In genomic region chr16:10525214-10525825, GRCh38 we compare ENCODE assay signal across 19 cellular contexts. TPM values are rescaled to one million over a fixed set of nuclear protein-coding genes. Genes with fewer than 3 reads are reported as not detected.
A peak's percentile ranks its signal among the peaks of the same experiment; 100 is the strongest.
DNase-seq lines count a peak whose midpoint lies in the region; FAIRE-seq and TF ChIP-seq lines count a peak whose summit lies in the region.
"Had no signal": no experiment of that assay in that cellular context is flagged by ENCODE, and none has a peak within 500 bp of the region (broad histone marks: within the 10 kb centered on the region; RNA-seq: fewer than 3 reads in every experiment).

No MANE protein-coding gene starts in this region.

- no peaks in the 10 kb centered on the region for H3K36me3 ChIP-seq in Caco-2 (ENCODE audit: control insufficient read depth, insufficient read depth, low read length)
- H3K36me3 ChIP-seq in prostate gland = no peaks in the 10 kb centered on the region
- H3K36me3 ChIP-seq: BE2C, HAP-1 had no signal

- peak overlapping the region; percentile 41 to 73 for H3K27ac ChIP-seq in prostate gland
- H3K27ac ChIP-seq: GM23248, HL-60 had no signal

- peaks cover 17% of the 10 kb centered on the region for H3K4me1 ChIP-seq in Caco-2
- no peaks in the 10 kb centered on the region for H3K4me1 ChIP-seq in prostate gland (replicated peaks)
- H3K4me1 ChIP-seq: BE2C, HAP-1 had no signal

- no peaks in the 10 kb centered on the region for H3K9me3 ChIP-seq in Caco-2
- no peaks in the 10 kb centered on the region for H3K9me3 ChIP-seq in prostate gland
- H3K9me3 ChIP-seq: BE2C, HAP-1 had no signal

- peaks cover 11% of the 10 kb centered on the region for H3K9me3 Mint-ChIP-seq in Caco-2 (ENCODE audit: unreplicated experiment)
- no peaks in the 10 kb centered on the region for H3K9me3 Mint-ChIP-seq in activated T-helper 2 cell treated with anti-CD3 and anti-CD28 coated beads, Interferon-gamma antibody, Interleukin-2, Interleukin-4, amounts not matched to agents 10 μg/mL and 5 μg/mL and 100 μg/mL, durations not matched to agents 14 hours and 24 hours and 36 hours

- no peaks in the 10 kb centered on the region for H3K27me3 ChIP-seq in Caco-2 (replicated peaks; ENCODE audit: control insufficient read depth, insufficient read depth, low read length)
- H3K27me3 ChIP-seq in prostate gland (replicated peaks; ENCODE audit: insufficient read depth) = no peaks in the 10 kb centered on the region
- H3K27me3 ChIP-seq: BE2C had no signal

- peak overlapping the region; percentile 90 for H3K27ac Mint-ChIP-seq in Caco-2 (ENCODE audit: unreplicated experiment)
- H3K27ac Mint-ChIP-seq in activated T-helper 2 cell treated with anti-CD3 and anti-CD28 coated beads, Interferon-gamma antibody, Interleukin-2, Interleukin-4, amounts not matched to agents 10 μg/mL and 5 μg/mL and 100 μg/mL, durations not matched to agents 14 hours and 24 hours and 36 hours = no peak overlapping the region
- H3K27ac Mint-ChIP-seq: CD4-positive, CD25-positive, alpha-beta regulatory T cell had no signal

- peak; percentile 73 to 82 for DNase-seq in Caco-2
- DNase-seq in LNCaP clone FGC (ENCODE audit: low read depth) = peak; percentile 21
- DNase-seq in islet precursor cell = peak; percentile 59
- peak; percentile 49 for DNase-seq in prostate gland (ENCODE audit: low spot score)
- no peak for DNase-seq in urothelium cell line (ENCODE audit: low spot score)
- no peak for DNase-seq in activated T-helper 2 cell treated with anti-CD3 and anti-CD28 coated beads, Interferon-gamma antibody, Interleukin-2, Interleukin-4, amounts not matched to agents 10 μg/mL and 5 μg/mL and 100 μg/mL, durations not matched to agents 14 hours and 24 hours and 36 hours (ENCODE audit: low spot score)
- DNase-seq in putamen (ENCODE audit: low spot score) = no peak
- no peak for DNase-seq in NCI-H748 treated with DMSO at 0.1 percent for 48 hours (lab: John Stamatoyannopoulos, UW)
- DNase-seq: BE2C; C1 segment of cervical spinal cord; CD4-positive, CD25-positive, alpha-beta regulatory T cell; DND-41; EL; GM23248 had no signal

- H3K27me3 Mint-ChIP-seq in Caco-2 (ENCODE audit: insufficient read depth, unreplicated experiment) = no peaks in the 10 kb centered on the region
- H3K27me3 Mint-ChIP-seq in activated T-helper 2 cell treated with anti-CD3 and anti-CD28 coated beads, Interferon-gamma antibody, Interleukin-2, Interleukin-4, amounts not matched to agents 10 μg/mL and 5 μg/mL and 100 μg/mL, durations not matched to agents 14 hours and 24 hours and 36 hours (ENCODE audit: low read depth) = no peaks in the 10 kb centered on the region

- no TSS peak for BruUV-seq in Caco-2 (replicated peaks; lab: Mats Ljungman, UMichigan)

- no peak for FAIRE-seq in urothelium cell line (lab: Jason Lieb, UNC)
- FAIRE-seq: G401.6, GM12892, GM18507 had no signal

- intact Hi-C loops in Caco-2 (cut with micrococcal nuclease; ENCODE audit: unreplicated experiment) = loop anchor here (1.0 to 5.0 kb wide), 2 partner anchors 97 to 142 kb away; no protein-coding TSS in a partner anchor
- intact Hi-C loops in prostate gland (cut with DNase I) = no loop called here
- intact Hi-C loops in activated T-helper 2 cell treated with anti-CD3 and anti-CD28 coated beads, Interferon-gamma antibody, Interleukin-2, Interleukin-4, amounts not matched to agents 10 μg/mL and 5 μg/mL and 100 μg/mL, durations not matched to agents 14 hours and 24 hours and 36 hours (cut with micrococcal nuclease) = no loop called here

- H3K4me3 Mint-ChIP-seq in Caco-2 (ENCODE audit: unreplicated experiment) = peak overlapping the region; percentile 47
- no peak overlapping the region for H3K4me3 Mint-ChIP-seq in activated T-helper 2 cell treated with anti-CD3 and anti-CD28 coated beads, Interferon-gamma antibody, Interleukin-2, Interleukin-4, amounts not matched to agents 10 μg/mL and 5 μg/mL and 100 μg/mL, durations not matched to agents 14 hours and 24 hours and 36 hours (ENCODE audit: low read depth)
- H3K4me3 Mint-ChIP-seq: CD4-positive, CD25-positive, alpha-beta regulatory T cell had no signal

- TF ChIP-seq POLR2A in prostate gland (IDR thresholded peaks at IDR 0.05) = no peak

- peaks cover 27% of the 10 kb centered on the region for H3K4me1 Mint-ChIP-seq in Caco-2 (ENCODE audit: low read depth, unreplicated experiment)
- H3K4me1 Mint-ChIP-seq in activated T-helper 2 cell treated with anti-CD3 and anti-CD28 coated beads, Interferon-gamma antibody, Interleukin-2, Interleukin-4, amounts not matched to agents 10 μg/mL and 5 μg/mL and 100 μg/mL, durations not matched to agents 14 hours and 24 hours and 36 hours (ENCODE audit: low read depth) = peaks cover 2% of the 10 kb centered on the region

- 60% methylated on average over 6 of the region's 6 CpGs for WGBS in prostate gland

- TF ChIP-seq CTCF in Caco-2 (IDR thresholded peaks at IDR 0.05; ENCODE audit: insufficient read depth in 1 of 2, low read depth in 1 of 2, low read length in 1 of 2, severe bottlenecking in 1 of 2, unreplicated experiment in 1 of 2) = no peak
- no peak for TF ChIP-seq CTCF in LNCaP clone FGC (IDR thresholded peaks at IDR 0.05; ENCODE audit: control insufficient read depth, extremely low read depth, insufficient read depth)
- no peak for TF ChIP-seq CTCF in prostate gland (IDR thresholded peaks at IDR 0.05)

- POLR2A ChIA-PET in Caco-2 (lab: Charles Lee) = interaction anchor here (0.9 kb wide), 1 partner anchor 219 kb away, joined by 7 read pairs; the partner anchor contains the start of gene NUBP1

- CTCF ChIA-PET in Caco-2 (lab: Charles Lee) = interaction anchor here (0.6 to 0.8 kb wide), 3 partner anchors 10 to 529 kb away, joined by 3 to 7 read pairs (median 7); partner anchors contain the start of gene NUBP1

- H3K4me3 ChIP-seq in Caco-2 (ENCODE audit: low read depth, low read length) = no peak overlapping the region
- no peak overlapping the region for H3K4me3 ChIP-seq in LNCaP clone FGC (ENCODE audit: low read depth, low read length)
- no peak overlapping the region for H3K4me3 ChIP-seq in prostate gland
- H3K4me3 ChIP-seq: GM23248, HAP-1 had no signal

- H3K36me3 Mint-ChIP-seq in Caco-2 (ENCODE audit: insufficient read depth, unreplicated experiment) = peaks cover 88% of the 10 kb centered on the region
- no peaks in the 10 kb centered on the region for H3K36me3 Mint-ChIP-seq in activated T-helper 2 cell treated with anti-CD3 and anti-CD28 coated beads, Interferon-gamma antibody, Interleukin-2, Interleukin-4, amounts not matched to agents 10 μg/mL and 5 μg/mL and 100 μg/mL, durations not matched to agents 14 hours and 24 hours and 36 hours (ENCODE audit: low read depth)
- H3K36me3 Mint-ChIP-seq: CD4-positive, CD25-positive, alpha-beta regulatory T cell had no signal

RNA-seq across cellular contexts. Expression of gene EMP2, which starts 55.1 kb away (rescaled TPM):
- total RNA-seq in Caco-2 (2022) (187 and 198 TPM in 2 replicates), prostate gland (10 to 100 TPM; 40.8 to 87.2 TPM)
- total RNA-seq in activated T-helper 2 cell treated with anti-CD3 and anti-CD28 coated beads, Interferon-gamma antibody, Interleukin-2, Interleukin-4, amounts not matched to agents 10 μg/mL and 5 μg/mL and 100 μg/mL, durations not matched to agents 14 hours and 24 hours and 36 hours = 0.09 TPM in 1 of 2 replicates, not detected in the other
- total RNA-seq: CD4-positive, CD25-positive, alpha-beta regulatory T cell had no signal

Comparison
In these comparisons a context has a peak if more than half of its experiments do, and no peak if none do; other contexts are left out.
1. DNase-seq: peak in Caco-2 (2 of 2), LNCaP clone FGC (single experiment), islet precursor cell (single experiment) and prostate gland (single experiment); none in urothelium cell line (single experiment), activated T-helper 2 cell treated with anti-CD3 and anti-CD28 coated beads, Interferon-gamma antibody, Interleukin-2, Interleukin-4, amounts not matched to agents 10 μg/mL and 5 μg/mL and 100 μg/mL, durations not matched to agents 14 hours and 24 hours and 36 hours (single experiment), putamen (single experiment) and NCI-H748 treated with DMSO at 0.1 percent for 48 hours (single experiment).
2. RNA of gene EMP2, which starts 55.1 kb away (total RNA-seq): 187 to 198 TPM in Caco-2 and 40.8 to 87.2 TPM in prostate gland; 0.09 TPM in activated T-helper 2 cell treated with anti-CD3 and anti-CD28 coated beads, Interferon-gamma antibody, Interleukin-2, Interleukin-4, amounts not matched to agents 10 μg/mL and 5 μg/mL and 100 μg/mL, durations not matched to agents 14 hours and 24 hours and 36 hours; every median in the first group is over 10 times any median in the second.